ENCODE assay signal across 8 cellular contexts in the genomic region with DNA sequence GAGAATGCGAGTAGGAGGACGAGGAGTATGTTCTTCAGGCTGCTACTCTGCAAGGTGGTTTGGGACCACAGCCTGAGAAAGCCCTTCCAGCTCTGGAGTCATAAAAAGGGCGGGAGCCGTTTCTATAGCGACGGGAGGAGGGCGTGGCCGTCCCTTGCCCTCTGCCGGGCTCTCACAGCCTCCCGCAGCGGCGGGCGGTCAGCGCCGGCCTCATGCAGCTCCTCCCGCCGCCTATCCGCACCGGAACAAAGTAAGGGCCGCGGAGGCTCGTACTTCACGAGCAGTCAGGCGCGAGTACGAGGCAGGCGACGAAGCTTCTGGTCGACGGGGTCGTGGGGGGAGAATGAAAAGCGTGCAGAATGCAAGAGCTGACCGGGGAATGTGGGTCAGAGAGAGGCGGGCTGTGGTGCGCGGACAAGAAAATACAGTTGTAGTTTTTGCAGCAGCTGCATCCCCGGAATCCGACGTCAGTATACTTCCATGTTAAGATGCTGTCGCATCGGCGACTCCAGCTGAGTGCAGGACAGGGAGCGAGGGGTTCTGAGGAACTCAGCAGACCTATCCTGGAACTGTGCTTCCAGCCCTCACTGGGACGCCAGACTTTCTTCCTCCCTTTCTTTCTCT. TPM values are rescaled to one million over a fixed set of nuclear protein-coding genes. Genes with fewer than 3 reads are reported as not detected.
A peak's percentile ranks its signal among the peaks of the same experiment; 100 is the strongest.
DNase-seq lines count a peak whose midpoint lies in the region; ATAC-seq and TF ChIP-seq lines count a peak whose summit lies in the region.

A gene with protein sequence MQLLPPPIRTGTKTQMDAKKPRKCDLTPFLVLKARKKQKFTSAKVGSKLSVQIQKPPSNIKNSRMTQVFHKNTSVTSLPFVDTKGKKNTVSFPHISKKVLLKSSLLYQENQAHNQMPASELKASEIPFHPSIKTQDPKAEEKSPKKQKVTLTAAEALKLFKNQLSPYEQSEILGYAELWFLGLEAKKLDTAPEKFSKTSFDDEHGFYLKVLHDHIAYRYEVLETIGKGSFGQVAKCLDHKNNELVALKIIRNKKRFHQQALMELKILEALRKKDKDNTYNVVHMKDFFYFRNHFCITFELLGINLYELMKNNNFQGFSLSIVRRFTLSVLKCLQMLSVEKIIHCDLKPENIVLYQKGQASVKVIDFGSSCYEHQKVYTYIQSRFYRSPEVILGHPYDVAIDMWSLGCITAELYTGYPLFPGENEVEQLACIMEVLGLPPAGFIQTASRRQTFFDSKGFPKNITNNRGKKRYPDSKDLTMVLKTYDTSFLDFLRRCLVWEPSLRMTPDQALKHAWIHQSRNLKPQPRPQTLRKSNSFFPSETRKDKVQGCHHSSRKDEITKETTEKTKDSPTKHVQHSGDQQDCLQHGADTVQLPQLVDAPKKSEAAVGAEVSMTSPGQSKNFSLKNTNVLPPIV (plus strand): TSS at position 175 of the 624 bp plus-strand sequence. CDS start 38 bp downstream, at position 213.

- intact Hi-C loops in mucosa of descending colon (cut with DNase I, micrococcal nuclease) = no loop called here
- intact Hi-C loops in transverse colon (cut with DNase I; ENCODE audit: low total_unique reads) = no loop called here

- H3K36me3 ChIP-seq in ACC112 (ENCODE audit: insufficient read depth, low read length) (peaks cover 4% of the 10 kb centered on the region; the same call in 1 of the 2 replicates), H7 (replicated peaks; ENCODE audit: control insufficient read depth, insufficient read depth, low read length) (no peaks in the 10 kb centered on the region), mucosa of descending colon (ENCODE audit: low read depth) (no peaks in the 10 kb centered on the region), transverse colon (no peaks in the 10 kb centered on the region)

- DNase-seq in H7 (peak; percentile 95), fibroblast of mammary gland (ENCODE audit: low read depth) (peak; percentile 76), mucosa of descending colon (peak; percentile 90 to 97 (median 94)), transverse colon (peak; percentile 92)
- DNase-seq in T-helper 2 cell treated with Interferon-gamma antibody and Interleukin-4, amounts not matched to agents 5 μg/mL and 100 μg/mL, for 36 hours (ENCODE audit: low spot score) = no peak

- ATAC-seq in mucosa of descending colon (peak; percentile 100), GM21717 (IDR thresholded peaks at IDR 0.05; ENCODE audit: unreplicated experiment) (no peak), GM21576 (IDR thresholded peaks at IDR 0.05; ENCODE audit: unreplicated experiment) (no peak)

- peak within 1 kb of the TSS; percentile 37 for H3K4me3 Mint-ChIP-seq in T-helper 2 cell treated with Interferon-gamma antibody and Interleukin-4, amounts not matched to agents 5 μg/mL and 100 μg/mL, for 36 hours

- H3K4me1 ChIP-seq in ACC112 (ENCODE audit: control insufficient read depth, insufficient read depth, low read length, unreplicated experiment) = peaks cover 4% of the 10 kb centered on the region
- peaks cover 12% of the 10 kb centered on the region for H3K4me1 ChIP-seq in mucosa of descending colon (ENCODE audit: low read depth)
- peaks cover 0 to 12% (median 10%) of the 10 kb centered on the region in 4 donors for H3K4me1 ChIP-seq in transverse colon

- TF ChIP-seq POLR2A in transverse colon (IDR thresholded peaks at IDR 0.05) = peak; percentile 33

- no peak for TF ChIP-seq EP300 in transverse colon (IDR thresholded peaks at IDR 0.05; ENCODE audit: low read depth)

- H3K4me1 Mint-ChIP-seq in T-helper 2 cell treated with Interferon-gamma antibody and Interleukin-4, amounts not matched to agents 5 μg/mL and 100 μg/mL, for 36 hours (ENCODE audit: low read depth) = peaks cover 15% of the 10 kb centered on the region

- 31 to 32% methylated on average over 5 to 44 of the region's 44 CpGs for WGBS in transverse colon (ENCODE audit: low coverage in 1 of 2), 2 donors

- H3K9me3 ChIP-seq in mucosa of descending colon = no peaks in the 10 kb centered on the region
- H3K9me3 ChIP-seq in transverse colon = no peaks in the 10 kb centered on the region

- H3K36me3 Mint-ChIP-seq in T-helper 2 cell treated with Interferon-gamma antibody and Interleukin-4, amounts not matched to agents 5 μg/mL and 100 μg/mL, for 36 hours (ENCODE audit: low read depth) = peaks cover 16% of the 10 kb centered on the region

- no peak within 1 kb of the TSS for H3K27ac Mint-ChIP-seq in T-helper 2 cell treated with Interferon-gamma antibody and Interleukin-4, amounts not matched to agents 5 μg/mL and 100 μg/mL, for 36 hours

- H3K9me3 Mint-ChIP-seq in T-helper 2 cell treated with Interferon-gamma antibody and Interleukin-4, amounts not matched to agents 5 μg/mL and 100 μg/mL, for 36 hours = no peaks in the 10 kb centered on the region

- no peaks in the 10 kb centered on the region for H3K79me2 ChIP-seq in ACC112 (ENCODE audit: control insufficient read depth, insufficient read depth, low read length, unreplicated experiment)

- no peak within 1 kb of the TSS for H3K27ac ChIP-seq in ACC112 (ENCODE audit: low read depth, low read length)
- peak within 1 kb of the TSS in 3 of 4 donors; percentile 23 to 51 (median 33) for H3K27ac ChIP-seq in transverse colon

- in situ Hi-C loops in transverse colon (cut with MboI; ENCODE audit: low pct_ligation_motif_present in 1 of 4, low pct_unique_long_range_greater_than_20kb in 1 of 4, low sequenced_read_pairs in 3 of 4) = no loop called here

- H3K27me3 ChIP-seq in ACC112 (ENCODE audit: insufficient read depth, low read length) (0 out of 2 replicates have a peak, but pooled peaks cover 4% of the 10 kb centered on the region), H7 (ENCODE audit: control insufficient read depth, insufficient read depth, low read length) (peaks cover 14% of the 10 kb centered on the region), transverse colon (no peaks in the 10 kb centered on the region)

- H3K4me3 ChIP-seq in ACC112 (ENCODE audit: low read depth, low read length) = peak within 1 kb of the TSS; percentile 72
- H3K4me3 ChIP-seq in H7 (ENCODE audit: insufficient read depth, low read depth, low read length) = peak within 1 kb of the TSS; percentile 46
- peak within 1 kb of the TSS; percentile 39 for H3K4me3 ChIP-seq in fibroblast of mammary gland (ENCODE audit: control insufficient read depth, low read depth, low read length)
- H3K4me3 ChIP-seq in mucosa of descending colon = no peak within 1 kb of the TSS
- H3K4me3 ChIP-seq in transverse colon = peak within 1 kb of the TSS in 3 of 4 donors; percentile 17 to 44 (median 21)

- H3K27me3 Mint-ChIP-seq in T-helper 2 cell treated with Interferon-gamma antibody and Interleukin-4, amounts not matched to agents 5 μg/mL and 100 μg/mL, for 36 hours (ENCODE audit: low read depth) = peaks cover 4% of the 10 kb centered on the region

- peak within 1 kb of the TSS; percentile 48 for H2AFZ ChIP-seq in ACC112 (ENCODE audit: low read length, unreplicated experiment)

- no peak for TF ChIP-seq CTCF in fibroblast of mammary gland (conservative IDR thresholded peaks at IDR 0.05; ENCODE audit: control insufficient read depth, insufficient read depth, low read depth, low read length)
- no peak for TF ChIP-seq CTCF in mucosa of descending colon (IDR thresholded peaks at IDR 0.05)
- TF ChIP-seq CTCF in transverse colon (IDR thresholded peaks at IDR 0.05) = no peak

RNA-seq across cellular contexts. Expression of the gene that starts here (rescaled TPM):
- 25.5 and 30.6 TPM in 2 replicates for total RNA-seq in H7 (2014; rRNA removed; shearing (Covaris generic))
- total RNA-seq in mucosa of descending colon (10 to 100 TPM; 27.0 to 31.3 (median 28.7) TPM), transverse colon (100 to 1,000 TPM in 1 of 4 donors, 10 to 100 TPM in 3; 20.3 to 120 (median 22.4) TPM)
